In the genomic region with DNA sequence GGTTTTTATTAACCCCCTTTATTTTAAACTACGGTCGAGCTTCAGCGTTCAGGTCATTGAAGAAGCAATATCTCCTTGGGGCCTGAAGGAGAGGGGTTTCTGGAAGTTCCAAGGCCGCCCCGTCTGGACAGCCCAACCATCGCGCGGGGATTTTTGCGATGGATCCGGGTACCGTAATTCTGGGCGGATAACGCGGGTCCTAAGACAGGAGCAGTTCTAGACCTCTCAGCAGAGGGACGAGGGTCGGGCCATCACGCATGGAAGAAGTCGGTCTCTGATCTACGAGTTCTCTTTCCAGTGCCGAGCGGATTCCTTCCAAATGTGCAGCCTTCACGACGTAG, we compare ENCODE assay signal across 9 cellular contexts. TPM values are rescaled to one million over a fixed set of nuclear protein-coding genes. Genes with fewer than 3 reads are reported as not detected.
DNase-seq lines count a peak whose midpoint lies in the region; ATAC-seq and TF ChIP-seq lines count a peak whose summit lies in the region.
"Had no signal": no experiment of that assay in that cellular context is flagged by ENCODE, and none has a peak within 500 bp of the region (broad histone marks: within the 10 kb centered on the region; RNA-seq: fewer than 3 reads in every experiment).

No MANE protein-coding gene starts in this region.

- no peak for TF ChIP-seq EP300 in upper lobe of left lung (IDR thresholded peaks at IDR 0.05)

- no peaks in the 10 kb centered on the region for H3K27me3 Mint-ChIP-seq in MCF 10A (ENCODE audit: insufficient read depth, unreplicated experiment)
- H3K27me3 Mint-ChIP-seq: natural killer cell treated with Interleukin-12 subunit alpha and Interleukin-12 subunit beta and Interleukin-15 and Interleukin-18, amount 100 ng/mL, for 72 hours had no signal

- H3K27ac ChIP-seq in breast epithelium (peak overlapping the region; percentile 94 to 96), ascending aorta (peak overlapping the region; percentile 88 to 96), right lobe of liver (peak overlapping the region; percentile 54 to 92 (median 77)), upper lobe of left lung (peak overlapping the region; percentile 97 to 99 (median 98))

- WGBS in right lobe of liver (ENCODE audit: insufficient coverage, low coverage, low lambda C conversion rate, missing lambda C conversion rate), result 0% methylated on average over 9 of the region's 23 CpGs
- 0 to 1% methylated on average over 3 to 23 of the region's 23 CpGs for WGBS in upper lobe of left lung, 2 donors

- BruUV-seq in MCF 10A (replicated peaks; lab: Mats Ljungman, UMichigan), result no TSS peak

- intact Hi-C loops in breast epithelium (cut with DNase I; ENCODE audit: low total_unique reads), result loop anchor here (5.0 kb wide), 1 partner anchor 36 kb away; no protein-coding TSS in a partner anchor
- intact Hi-C loops in MCF 10A (cut with micrococcal nuclease), result loop anchor here (2.0 kb wide), 1 partner anchor 32 kb away; no protein-coding TSS in a partner anchor
- intact Hi-C loops in ascending aorta (cut with DNase I), result loop anchor here (1.0 to 5.0 kb wide), 4 partner anchors 24 to 111 kb away; partner anchors contain the start of genes SLC25A35 and VAMP2
- intact Hi-C loops in right lobe of liver (cut with DNase I), result no loop called here
- intact Hi-C loops in sciatic nerve (cut with DNase I), result loop anchor here (2.0 kb wide), 1 partner anchor 48 kb away; no protein-coding TSS in a partner anchor

- POLR2A ChIA-PET in MCF 10A (lab: Yijun Ruan, JAX), result interaction anchor here (0.7 to 12.5 kb wide), 18 partner anchors 12 to 749 kb away, joined by 3 to 352 read pairs (median 12); partner anchors contain the start of genes ALOXE3, AURKB, CTC1 and HES7

- peaks cover 8% of the 10 kb centered on the region for H3K36me3 Mint-ChIP-seq in MCF 10A (ENCODE audit: insufficient read depth, unreplicated experiment)
- H3K36me3 Mint-ChIP-seq: natural killer cell treated with Interleukin-12 subunit alpha and Interleukin-12 subunit beta and Interleukin-15 and Interleukin-18, amount 100 ng/mL, for 72 hours had no signal

- no peak for DNase-seq in breast epithelium (ENCODE audit: low spot score in 2 of 2)
- no peak for DNase-seq in MCF 10A (ENCODE audit: unreplicated experiment)
- DNase-seq in ascending aorta (ENCODE audit: low spot score in 2 of 2), result no peak
- DNase-seq in right lobe of liver, result no peak
- no peak for DNase-seq in upper lobe of left lung
- no peak for DNase-seq in OCI-M1 (lab: John Stamatoyannopoulos, UW)
- DNase-seq in sciatic nerve (ENCODE audit: low spot score), result no peak

- no peak overlapping the region for H3K4me3 Mint-ChIP-seq in MCF 10A (ENCODE audit: unreplicated experiment)
- H3K4me3 Mint-ChIP-seq: natural killer cell treated with Interleukin-12 subunit alpha and Interleukin-12 subunit beta and Interleukin-15 and Interleukin-18, amount 100 ng/mL, for 72 hours had no signal

- no peak overlapping the region for H3K27ac Mint-ChIP-seq in MCF 10A (ENCODE audit: low read depth, unreplicated experiment)
- H3K27ac Mint-ChIP-seq: natural killer cell treated with Interleukin-12 subunit alpha and Interleukin-12 subunit beta and Interleukin-15 and Interleukin-18, amount 100 ng/mL, for 72 hours had no signal

- no peak for TF ChIP-seq POLR2A in breast epithelium (IDR thresholded peaks at IDR 0.05)
- no peak for TF ChIP-seq POLR2A in right lobe of liver (IDR thresholded peaks at IDR 0.05)
- peak in 2 of 4 donors; percentile 3 to 4 for TF ChIP-seq POLR2A in upper lobe of left lung (IDR thresholded peaks at IDR 0.05)

- CTCF ChIA-PET in MCF 10A (lab: Yijun Ruan, JAX), result interaction anchor here (0.7 to 5.9 kb wide), 5 partner anchors 9 to 114 kb away, joined by 3 to 42 read pairs (median 3); no protein-coding TSS in a partner anchor

- H3K9me3 ChIP-seq in breast epithelium (no peaks in the 10 kb centered on the region), ascending aorta (no peaks in the 10 kb centered on the region), right lobe of liver (no peaks in the 10 kb centered on the region), upper lobe of left lung (no peaks in the 10 kb centered on the region)

- no peaks in the 10 kb centered on the region for H3K4me1 Mint-ChIP-seq in MCF 10A (ENCODE audit: insufficient read depth, unreplicated experiment)

- H3K27me3 ChIP-seq in breast epithelium, result no peaks in the 10 kb centered on the region
- no peaks in the 10 kb centered on the region for H3K27me3 ChIP-seq in ascending aorta
- H3K27me3 ChIP-seq in right lobe of liver, result no peaks in the 10 kb centered on the region
- H3K27me3 ChIP-seq in upper lobe of left lung, result no peaks in the 10 kb centered on the region

- TF ChIP-seq CTCF in breast epithelium (IDR thresholded peaks at IDR 0.05) (peak in 1 of 3 donors; percentile 40), MCF 10A (IDR thresholded peaks at IDR 0.05; ENCODE audit: unreplicated experiment) (no peak), ascending aorta (IDR thresholded peaks at IDR 0.05) (peak in 2 of 3 experiments; percentile 29 to 37), right lobe of liver (IDR thresholded peaks at IDR 0.05) (peak in 1 of 4 donors; percentile 37), upper lobe of left lung (IDR thresholded peaks at IDR 0.05) (peak in 1 of 6 experiments; percentile 59)

- H3K9me3 Mint-ChIP-seq in MCF 10A (ENCODE audit: unreplicated experiment), result no peaks in the 10 kb centered on the region
- H3K9me3 Mint-ChIP-seq: natural killer cell treated with Interleukin-12 subunit alpha and Interleukin-12 subunit beta and Interleukin-15 and Interleukin-18, amount 100 ng/mL, for 72 hours had no signal

- H3K36me3 ChIP-seq in breast epithelium (no peaks in the 10 kb centered on the region), ascending aorta (no peaks in the 10 kb centered on the region), right lobe of liver (no peaks in the 10 kb centered on the region), upper lobe of left lung (no peaks in the 10 kb centered on the region)

- H3K4me3 ChIP-seq in breast epithelium (peak overlapping the region; percentile 69 to 93 (median 91)), ascending aorta (peak overlapping the region; percentile 70 to 75), right lobe of liver (peak overlapping the region; percentile 64 to 72 (median 71)), upper lobe of left lung (peak overlapping the region; percentile 53 to 80 (median 69))

- ATAC-seq in right lobe of liver (no peak), upper lobe of left lung (ENCODE audit: low FRiP score in 2 of 2) (no peak), GM19035 (IDR thresholded peaks at IDR 0.05; ENCODE audit: unreplicated experiment) (no peak), sciatic nerve (no peak)

- H3K4me1 ChIP-seq in breast epithelium, result peaks cover 0 to 10% of the 10 kb centered on the region in 2 donors
- H3K4me1 ChIP-seq in ascending aorta, result peaks cover 14 to 24% of the 10 kb centered on the region in 2 donors
- H3K4me1 ChIP-seq in right lobe of liver, result peaks cover 0 to 20% (median 3%) of the 10 kb centered on the region in 4 donors
- peaks cover 24 to 47% (median 31%) of the 10 kb centered on the region in 4 donors for H3K4me1 ChIP-seq in upper lobe of left lung

RNA-seq across cellular contexts. Expression of gene BORCS6, which starts 3.6 kb away (rescaled TPM):
- total RNA-seq in breast epithelium (10 to 100 TPM in 2 of 3 donors, 1 to 10 TPM in 1; 8.5 to 11.5 (median 10.8) TPM), MCF 10A (2022) (3.9 and 4.4 TPM in 2 replicates), ascending aorta (29.5 TPM), right lobe of liver (1 to 10 TPM; 3.1 to 5.3 (median 4.2) TPM), upper lobe of left lung (10 to 100 TPM in 4 of 6 donors, 1 to 10 TPM in 2; 7.3 to 12.5 (median 11.1) TPM), sciatic nerve (14.4 TPM)

RNA-seq across cellular contexts. Expression of gene TMEM107, which starts 10.2 kb away (rescaled TPM):
- 10 to 100 TPM; 15.7 to 83.1 (median 41.0) TPM for total RNA-seq in breast epithelium
- total RNA-seq in MCF 10A (2022), result 7.6 and 8.4 TPM in 2 replicates
- total RNA-seq in ascending aorta, result 1.6 TPM
- total RNA-seq in right lobe of liver, result 1 to 10 TPM; 2.3 to 5.0 (median 3.4) TPM
- total RNA-seq in upper lobe of left lung, result 10 to 100 TPM; 11.5 to 32.5 (median 17.3) TPM
- total RNA-seq in sciatic nerve, result 23.0 TPM

RNA-seq across cellular contexts. Expression of gene VAMP2, which starts 23.7 kb away (rescaled TPM):
- total RNA-seq in breast epithelium (10 to 100 TPM; 21.8 to 30.2 (median 28.1) TPM), MCF 10A (2022) (37.7 and 42.8 TPM in 2 replicates), ascending aorta (28.3 TPM), right lobe of liver (10 to 100 TPM in 4 of 6 experiments, 1 to 10 TPM in 2; 4.4 to 18.6 (median 13.2) TPM), upper lobe of left lung (10 to 100 TPM; 27.2 to 75.8 (median 49.8) TPM), sciatic nerve (108 TPM)

RNA-seq across cellular contexts. Expression of gene AURKB, which starts 24.0 kb away (rescaled TPM):
- total RNA-seq in breast epithelium (1 to 10 TPM in 2 of 3 donors, under 1 TPM in 1; 0.44 to 3.8 (median 1.6) TPM), MCF 10A (2022) (11.7 and 33.6 TPM in 2 replicates), ascending aorta (not detected), right lobe of liver (1 to 10 TPM in 4 of 6 experiments, under 1 TPM in 2; 0.26 to 3.9 (median 1.5) TPM), upper lobe of left lung (1 to 10 TPM in 5 of 6 donors, not detected in 1; 1.8 to 8.1 (median 5.3) TPM), sciatic nerve (48.5 TPM)

RNA-seq across cellular contexts. Expression of gene PER1, which starts 34.2 kb away (rescaled TPM):
- total RNA-seq in breast epithelium, result 100 to 1,000 TPM in 2 of 3 donors, 10 to 100 TPM in 1; 97.3 to 167 (median 115) TPM
- total RNA-seq in MCF 10A (2022), result 165 and 190 TPM in 2 replicates
- total RNA-seq in ascending aorta, result 178 TPM
- total RNA-seq in right lobe of liver, result 100 to 1,000 TPM in 1 of 6 experiments, 10 to 100 TPM in 5; 25.7 to 118 (median 55.2) TPM
- total RNA-seq in upper lobe of left lung, result 100 to 1,000 TPM; 112 to 358 (median 288) TPM
- 182 TPM for total RNA-seq in sciatic nerve

Comparison
In these comparisons a context has a peak if more than half of its experiments do, and no peak if none do; other contexts are left out.
1. intact Hi-C loops: an anchor here in breast epithelium (5.0 kb wide), MCF 10A (2.0 kb wide), ascending aorta (1.0 to 5.0 kb wide) and sciatic nerve (2.0 kb wide); none called in right lobe of liver.